24 cellular contexts compared by ENCODE assay signal in genomic region chr13:29749401-29750177, GRCh38.
A peak's percentile ranks its signal among the peaks of the same experiment; 100 is the strongest.
DNase-seq lines count a peak whose midpoint lies in the region; ATAC-seq and TF ChIP-seq lines count a peak whose summit lies in the region.
"Had no signal": no experiment of that assay in that cellular context is flagged by ENCODE, and none has a peak within 500 bp of the region (broad histone marks: within the 10 kb centered on the region; RNA-seq: fewer than 3 reads in every experiment).

No MANE protein-coding gene starts in this region.

- H3K27me3 Mint-ChIP-seq in activated CD4-positive, alpha-beta T cell treated with anti-CD3 and anti-CD28 coated beads for 36 hours = peaks cover 12% of the 10 kb centered on the region
- H3K27me3 Mint-ChIP-seq in T-helper 17 cell = peaks cover 38% of the 10 kb centered on the region

- POLR2A ChIA-PET in activated CD4-positive, alpha-beta T cell treated with anti-CD3 and anti-CD28 coated beads for 36 hours (lab: Charles Lee) = no interaction called here

- no peaks in the 10 kb centered on the region for H3K36me3 ChIP-seq in BE2C
- H3K36me3 ChIP-seq: neutrophil, sigmoid colon, tibial artery had no signal

- CTCF ChIA-PET in activated CD4-positive, alpha-beta T cell treated with anti-CD3 and anti-CD28 coated beads for 36 hours (lab: Charles Lee) = no interaction called here

- intact Hi-C loops in activated CD4-positive, alpha-beta T cell treated with anti-CD3 and anti-CD28 coated beads for 36 hours (cut with DNase I, micrococcal nuclease) = no loop called here

- H3K4me3 Mint-ChIP-seq in activated CD4-positive, alpha-beta T cell treated with anti-CD3 and anti-CD28 coated beads for 36 hours = no peak overlapping the region
- no peak overlapping the region for H3K4me3 Mint-ChIP-seq in T-helper 17 cell
- H3K4me3 Mint-ChIP-seq: activated naive CD4-positive, alpha-beta T cell treated with anti-CD3 and anti-CD28 coated beads for 36 hours; CD4-positive, alpha-beta memory T cell had no signal

- DNase-seq in activated CD4-positive, alpha-beta T cell treated with anti-CD3 and anti-CD28 coated beads for 36 hours = peak; percentile 10
- no peak for DNase-seq in activated CD4-positive, alpha-beta T cell treated with anti-CD3 and anti-CD28 coated beads for 48 hours
- DNase-seq in T-helper 17 cell (no peak), fibroblast of the aortic adventitia (ENCODE audit: low read depth) (peak; percentile 39), stromal cell of bone marrow (ENCODE audit: low read depth) (peak; percentile 48), BE2C (no peak)
- DNase-seq in activated naive CD4-positive, alpha-beta T cell treated with anti-CD3 and anti-CD28 coated beads, Interleukin-2, amount 50 U/mL, for 16 hours = no peak
- DNase-seq: activated CD8-positive, alpha-beta memory T cell treated with anti-CD3 and anti-CD28 coated beads, Interleukin-2, amount 50 U/mL, for 4 hours; activated naive CD4-positive, alpha-beta T cell treated with anti-CD3 and anti-CD28 coated beads for 36 hours; CD4-positive, alpha-beta memory T cell; DND-41; GOT3; hypothalamus; NCI-H1694; NCI-H226; SHP77; sigmoid colon; stimulated activated CD4-positive, alpha-beta T cell treated with anti-CD3 and anti-CD28 coated beads, Interleukin-4, amount 100 ng/mL, for 4 hours; tibial artery had no signal

- 0 out of 2 replicates have a peak, but pooled peaks cover 2% of the 10 kb centered on the region for H3K4me1 ChIP-seq in BE2C

- no peak overlapping the region for H3K27ac Mint-ChIP-seq in activated CD4-positive, alpha-beta T cell treated with anti-CD3 and anti-CD28 coated beads for 36 hours
- peak overlapping the region; percentile 22 for H3K27ac Mint-ChIP-seq in T-helper 17 cell
- H3K27ac Mint-ChIP-seq: activated naive CD4-positive, alpha-beta T cell treated with anti-CD3 and anti-CD28 coated beads for 36 hours had no signal

- TF ChIP-seq CTCF in fibroblast of the aortic adventitia (IDR thresholded peaks at IDR 0.05; ENCODE audit: insufficient read depth, low read length) (no peak), BE2C (IDR thresholded peaks at IDR 0.05; ENCODE audit: low read depth, low read length) (no peak)

- H3K27me3 ChIP-seq in BE2C = no peaks in the 10 kb centered on the region
- H3K27me3 ChIP-seq: sigmoid colon, tibial artery had no signal

- H3K36me3 Mint-ChIP-seq in activated CD4-positive, alpha-beta T cell treated with anti-CD3 and anti-CD28 coated beads for 36 hours (ENCODE audit: low read depth) = no peaks in the 10 kb centered on the region
- no peaks in the 10 kb centered on the region for H3K36me3 Mint-ChIP-seq in T-helper 17 cell (ENCODE audit: low read depth)
- H3K36me3 Mint-ChIP-seq: brain; CD4-positive, alpha-beta memory T cell had no signal

- peaks cover 8% of the 10 kb centered on the region for H3K4me1 Mint-ChIP-seq in activated CD4-positive, alpha-beta T cell treated with anti-CD3 and anti-CD28 coated beads for 36 hours
- H3K4me1 Mint-ChIP-seq in T-helper 17 cell = peaks cover 3% of the 10 kb centered on the region
- H3K4me1 Mint-ChIP-seq: CD4-positive, alpha-beta memory T cell had no signal

- H3K4me3 ChIP-seq in fibroblast of the aortic adventitia (ENCODE audit: low read depth, low read length) (no peak overlapping the region), BE2C (ENCODE audit: low read depth, low read length) (no peak overlapping the region)
- H3K4me3 ChIP-seq: sigmoid colon, tibial artery had no signal

- H3K9me3 Mint-ChIP-seq in activated CD4-positive, alpha-beta T cell treated with anti-CD3 and anti-CD28 coated beads for 36 hours (ENCODE audit: low read depth) = no peaks in the 10 kb centered on the region
- H3K9me3 Mint-ChIP-seq: activated naive CD4-positive, alpha-beta T cell treated with anti-CD3 and anti-CD28 coated beads for 36 hours had no signal

- peak; percentile 63 for ATAC-seq in activated CD4-positive, alpha-beta T cell treated with anti-CD3 and anti-CD28 coated beads for 36 hours
- no peak for ATAC-seq in T-helper 17 cell
- ATAC-seq in GM18870 (IDR thresholded peaks at IDR 0.05; ENCODE audit: unreplicated experiment) = no peak
- ATAC-seq: activated CD4-positive, CD25-positive, alpha-beta regulatory T cell treated with anti-CD3 and anti-CD28 coated beads, Interleukin-2, amount 50 U/mL, for 24 hours; esophagus mucosa had no signal

- H3K9me3 ChIP-seq in T-helper 17 cell (ENCODE audit: control insufficient read depth, low read length, poor library complexity, severe bottlenecking) (no peaks in the 10 kb centered on the region), BE2C (no peaks in the 10 kb centered on the region)
- H3K9me3 ChIP-seq: neutrophil, sigmoid colon, tibial artery had no signal

Comparison
In these comparisons a context has a peak if more than half of its experiments do, and no peak if none do; other contexts are left out.
1. DNase-seq: peak in activated CD4-positive, alpha-beta T cell treated with anti-CD3 and anti-CD28 coated beads for 36 hours (single experiment), fibroblast of the aortic adventitia (single experiment) and stromal cell of bone marrow (single experiment); none in activated CD4-positive, alpha-beta T cell treated with anti-CD3 and anti-CD28 coated beads for 48 hours (single experiment), T-helper 17 cell (0 of 3), BE2C (single experiment) and activated naive CD4-positive, alpha-beta T cell treated with anti-CD3 and anti-CD28 coated beads, Interleukin-2, amount 50 U/mL, for 16 hours (single experiment).